11 cellular contexts compared by ENCODE assay signal in the genomic region with DNA sequence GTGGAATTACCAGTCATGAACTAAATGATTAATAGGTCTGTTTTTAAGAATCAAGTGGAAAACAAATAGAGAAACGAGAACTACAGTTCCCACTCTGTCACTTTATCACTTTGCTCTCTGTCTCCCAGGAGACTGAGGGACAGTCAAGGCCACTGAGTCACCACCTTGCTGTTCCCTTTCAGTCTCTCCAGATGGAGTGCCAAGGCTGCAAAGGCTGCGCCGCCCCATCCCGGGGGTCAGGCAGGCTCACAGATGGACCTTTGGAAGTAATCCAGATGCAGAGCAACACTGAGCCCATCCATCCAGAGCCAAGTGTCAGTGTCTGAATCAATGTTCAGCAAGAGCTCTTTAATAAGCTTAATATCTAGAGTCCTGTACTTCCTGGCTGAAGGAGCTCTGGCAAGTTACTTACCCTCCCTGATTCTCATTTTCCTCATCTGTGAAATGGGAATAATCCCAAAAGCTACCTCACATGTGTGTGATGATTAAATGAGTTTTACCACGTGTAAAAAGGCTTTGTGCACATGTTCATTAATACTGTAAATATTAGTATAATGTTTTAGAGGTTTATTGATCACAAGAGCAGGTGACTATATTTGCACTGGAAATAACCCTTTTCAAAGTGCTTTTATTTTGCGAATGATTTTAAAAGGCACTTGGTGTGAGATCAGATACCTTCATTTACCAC. TPM values are rescaled to one million over a fixed set of nuclear protein-coding genes. Genes with fewer than 3 reads are reported as not detected.
DNase-seq lines count a peak whose midpoint lies in the region; ATAC-seq and TF ChIP-seq lines count a peak whose summit lies in the region.
"Had no signal": no experiment of that assay in that cellular context is flagged by ENCODE, and none has a peak within 500 bp of the region (broad histone marks: within the 10 kb centered on the region; RNA-seq: fewer than 3 reads in every experiment).

No MANE protein-coding gene starts in this region.

- no peak for TF ChIP-seq EP300 in upper lobe of left lung (IDR thresholded peaks at IDR 0.05)

- no peak overlapping the region for H3K27ac Mint-ChIP-seq in WTC11
- H3K27ac Mint-ChIP-seq: activated CD4-positive, alpha-beta memory T cell treated with anti-CD3 and anti-CD28 coated beads, Interleukin-2, amount 10 ng/mL, durations not matched to agents 7 days and 5 days; memory B cell had no signal

- H3K27me3 ChIP-seq in SJSA1 (replicated peaks) (no peaks in the 10 kb centered on the region), upper lobe of left lung (no peaks in the 10 kb centered on the region)

- TF ChIP-seq POLR2A in upper lobe of left lung (IDR thresholded peaks at IDR 0.05) = no peak

- CTCF ChIA-PET in WTC11 (lab: Charles Lee) = no interaction called here

- H3K9me3 ChIP-seq in SJSA1 (replicated peaks) = 0 out of 2 replicates have a peak, but pooled peaks cover 4% of the 10 kb centered on the region
- no peaks in the 10 kb centered on the region for H3K9me3 ChIP-seq in mucosa of descending colon
- H3K9me3 ChIP-seq in upper lobe of left lung = no peaks in the 10 kb centered on the region

- H3K27me3 Mint-ChIP-seq in WTC11 (ENCODE audit: low read depth) = no peaks in the 10 kb centered on the region

- intact Hi-C loops in mucosa of descending colon (cut with DNase I, micrococcal nuclease) = no loop called here

- H3K27ac ChIP-seq in SJSA1 (peak overlapping the region; percentile 31), upper lobe of left lung (peak overlapping the region in 1 of 4 donors; percentile 46)

- WGBS in upper lobe of left lung, 2 donors = 50 to 61% methylated on average over 6 of the region's 6 CpGs

- DNase-seq in SJSA1 (ENCODE audit: low read depth in 1 of 2, low spot score in 2 of 2) (peak in 1 of 2 experiments; percentile 38), fibroblast of the aortic adventitia (ENCODE audit: low read depth) (peak; percentile 42), mucosa of descending colon (peak in 1 of 3 donors; percentile 15), upper lobe of left lung (peak in 1 of 2 donors; percentile 72), WTC11 (ENCODE audit: low spot score) (no peak), NCI-H2196 treated with DMSO at 0.1 percent for 48 hours (lab: John Stamatoyannopoulos, UW; ENCODE audit: unreplicated experiment) (no peak), NCI-H2029 treated with DMSO at 0.1 percent for 48 hours (lab: John Stamatoyannopoulos, UW) (no peak)
- DNase-seq: activated CD4-positive, alpha-beta memory T cell treated with anti-CD3 and anti-CD28 coated beads, Interleukin-2, amount 10 ng/mL, durations not matched to agents 7 days and 5 days; DMS53; NCI-H526 had no signal

- H3K4me3 Mint-ChIP-seq in WTC11 = no peak overlapping the region
- H3K4me3 Mint-ChIP-seq: activated CD4-positive, alpha-beta memory T cell treated with anti-CD3 and anti-CD28 coated beads, Interleukin-2, amount 10 ng/mL, durations not matched to agents 7 days and 5 days; memory B cell had no signal

- H3K4me1 Mint-ChIP-seq in WTC11 = no peaks in the 10 kb centered on the region
- H3K4me1 Mint-ChIP-seq: activated CD4-positive, alpha-beta memory T cell treated with anti-CD3 and anti-CD28 coated beads, Interleukin-2, amount 10 ng/mL, durations not matched to agents 7 days and 5 days; memory B cell had no signal

- POLR2A ChIA-PET in WTC11 (lab: Charles Lee) = no interaction called here

- H3K36me3 ChIP-seq in SJSA1 (peaks cover 4% of the 10 kb centered on the region; the same call in 1 of the 2 replicates), mucosa of descending colon (ENCODE audit: low read depth) (no peaks in the 10 kb centered on the region), upper lobe of left lung (no peaks in the 10 kb centered on the region)

- no peaks in the 10 kb centered on the region for H3K36me3 Mint-ChIP-seq in WTC11
- H3K36me3 Mint-ChIP-seq: memory B cell had no signal

- H3K4me3 ChIP-seq in SJSA1 (no peak overlapping the region), fibroblast of the aortic adventitia (ENCODE audit: low read depth, low read length) (no peak overlapping the region), mucosa of descending colon (no peak overlapping the region), upper lobe of left lung (no peak overlapping the region)

- no peaks in the 10 kb centered on the region for H3K9me3 Mint-ChIP-seq in WTC11
- H3K9me3 Mint-ChIP-seq: activated CD4-positive, alpha-beta memory T cell treated with anti-CD3 and anti-CD28 coated beads, Interleukin-2, amount 10 ng/mL, durations not matched to agents 7 days and 5 days; memory B cell had no signal

- H3K4me1 ChIP-seq in SJSA1 (replicated peaks) = peaks cover 61% of the 10 kb centered on the region
- no peaks in the 10 kb centered on the region for H3K4me1 ChIP-seq in mucosa of descending colon (ENCODE audit: low read depth)
- peaks cover 0 to 7% (median 0%) of the 10 kb centered on the region in 4 donors for H3K4me1 ChIP-seq in upper lobe of left lung

- ATAC-seq in mucosa of descending colon (peak; percentile 38), upper lobe of left lung (ENCODE audit: low FRiP score in 2 of 2) (peak; percentile 59 to 80), WTC11 (no peak)

- TF ChIP-seq CTCF in fibroblast of the aortic adventitia (IDR thresholded peaks at IDR 0.05; ENCODE audit: insufficient read depth, low read length) (no peak), mucosa of descending colon (IDR thresholded peaks at IDR 0.05) (no peak), upper lobe of left lung (IDR thresholded peaks at IDR 0.05) (no peak), WTC11 (IDR thresholded peaks at IDR 0.05) (no peak)

TF ChIP-seq in WTC11, 78 proteins besides CTCF, POLR2A, EP300 and RAD21 (continues in another document):
- TF ChIP-seq, protein P1, sequence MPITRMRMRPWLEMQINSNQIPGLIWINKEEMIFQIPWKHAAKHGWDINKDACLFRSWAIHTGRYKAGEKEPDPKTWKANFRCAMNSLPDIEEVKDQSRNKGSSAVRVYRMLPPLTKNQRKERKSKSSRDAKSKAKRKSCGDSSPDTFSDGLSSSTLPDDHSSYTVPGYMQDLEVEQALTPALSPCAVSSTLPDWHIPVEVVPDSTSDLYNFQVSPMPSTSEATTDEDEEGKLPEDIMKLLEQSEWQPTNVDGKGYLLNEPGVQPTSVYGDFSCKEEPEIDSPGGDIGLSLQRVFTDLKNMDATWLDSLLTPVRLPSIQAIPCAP (CRISPR knock-in tag; IDR thresholded peaks at IDR 0.05) = no peak
- TF ChIP-seq ZNF263 (CRISPR knock-in tag; IDR thresholded peaks at IDR 0.05; ENCODE audit: low read depth) (no peak), GTF2I (CRISPR knock-in tag; conservative IDR thresholded peaks at IDR 0.05) (no peak), ZNF423 (CRISPR knock-in tag; IDR thresholded peaks at IDR 0.05) (no peak), NFE2L1 (CRISPR knock-in tag; IDR thresholded peaks at IDR 0.05) (no peak), TP53 (CRISPR knock-in tag; IDR thresholded peaks at IDR 0.05) (no peak), SMAD3 (CRISPR knock-in tag; IDR thresholded peaks at IDR 0.05; ENCODE audit: borderline replicate concordance) (no peak), SP1 (CRISPR knock-in tag; conservative IDR thresholded peaks at IDR 0.05) (no peak), ESRRA (CRISPR knock-in tag; IDR thresholded peaks at IDR 0.05; ENCODE audit: borderline replicate concordance) (no peak), GRHL2 (CRISPR knock-in tag; IDR thresholded peaks at IDR 0.05; ENCODE audit: insufficient replicate concordance, severe bottlenecking) (no peak), SMAD4 (CRISPR knock-in tag; IDR thresholded peaks at IDR 0.05) (no peak)
- TF ChIP-seq, protein P2, sequence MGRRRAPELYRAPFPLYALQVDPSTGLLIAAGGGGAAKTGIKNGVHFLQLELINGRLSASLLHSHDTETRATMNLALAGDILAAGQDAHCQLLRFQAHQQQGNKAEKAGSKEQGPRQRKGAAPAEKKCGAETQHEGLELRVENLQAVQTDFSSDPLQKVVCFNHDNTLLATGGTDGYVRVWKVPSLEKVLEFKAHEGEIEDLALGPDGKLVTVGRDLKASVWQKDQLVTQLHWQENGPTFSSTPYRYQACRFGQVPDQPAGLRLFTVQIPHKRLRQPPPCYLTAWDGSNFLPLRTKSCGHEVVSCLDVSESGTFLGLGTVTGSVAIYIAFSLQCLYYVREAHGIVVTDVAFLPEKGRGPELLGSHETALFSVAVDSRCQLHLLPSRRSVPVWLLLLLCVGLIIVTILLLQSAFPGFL (CRISPR knock-in tag; IDR thresholded peaks at IDR 0.05; ENCODE audit: borderline replicate concordance) = no peak
- TF ChIP-seq, protein P3, sequence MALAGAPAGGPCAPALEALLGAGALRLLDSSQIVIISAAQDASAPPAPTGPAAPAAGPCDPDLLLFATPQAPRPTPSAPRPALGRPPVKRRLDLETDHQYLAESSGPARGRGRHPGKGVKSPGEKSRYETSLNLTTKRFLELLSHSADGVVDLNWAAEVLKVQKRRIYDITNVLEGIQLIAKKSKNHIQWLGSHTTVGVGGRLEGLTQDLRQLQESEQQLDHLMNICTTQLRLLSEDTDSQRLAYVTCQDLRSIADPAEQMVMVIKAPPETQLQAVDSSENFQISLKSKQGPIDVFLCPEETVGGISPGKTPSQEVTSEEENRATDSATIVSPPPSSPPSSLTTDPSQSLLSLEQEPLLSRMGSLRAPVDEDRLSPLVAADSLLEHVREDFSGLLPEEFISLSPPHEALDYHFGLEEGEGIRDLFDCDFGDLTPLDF (CRISPR knock-in tag; IDR thresholded peaks at IDR 0.05) = no peak

RNA-seq across cellular contexts. Expression of a gene that starts 43.0 kb away (rescaled TPM):
- 283 and 287 TPM in 2 replicates for total RNA-seq in SJSA1 (2014; rRNA removed; shearing (Covaris generic))
- total RNA-seq in fibroblast of the aortic adventitia (ENCODE audit: low replicate concordance) (652 and 1,009 TPM in 2 replicates), mucosa of descending colon (10 to 100 TPM in 2 of 3 donors, 1 to 10 TPM in 1; 9.5 to 80.1 (median 40.8) TPM), upper lobe of left lung (100 to 1,000 TPM in 5 of 6 donors, 10 to 100 TPM in 1; 65.0 to 293 (median 213) TPM), WTC11 (2021) (24.0 to 25.7 TPM (median 25.6 TPM) in 3 replicates)
- total RNA-seq: activated CD4-positive, alpha-beta memory T cell treated with anti-CD3 and anti-CD28 coated beads, Interleukin-2, amount 10 ng/mL, durations not matched to agents 7 days and 5 days had no signal
